In genomic region chr10:62332406-62332805, GRCh38 we compare ENCODE assay signal across 7 cellular contexts. TPM values are rescaled to one million over a fixed set of nuclear protein-coding genes. Genes with fewer than 3 reads are reported as not detected.
"Had no signal": no experiment of that assay in that cellular context is flagged by ENCODE, and none has a peak within 500 bp of the region (broad histone marks: within the 10 kb centered on the region; RNA-seq: fewer than 3 reads in every experiment).

No MANE protein-coding gene starts in this region.

- H3K4me2 ChIP-seq: GM23338 had no signal

- H3K4me1 ChIP-seq: HAP-1 had no signal

- ATAC-seq: GM23338 had no signal

- H3K27ac Mint-ChIP-seq: GM23338, IgD-negative memory B cell had no signal

- H3K9me3 ChIP-seq: HAP-1 had no signal

- H3K27ac ChIP-seq: HL-60 had no signal

- FAIRE-seq: H1 had no signal

- H3K4me1 Mint-ChIP-seq: GM23338 had no signal

- DNase-seq: H7, KG1 had no signal

- H3K4me3 ChIP-seq: GM23338, HAP-1 had no signal

- H3K4me3 Mint-ChIP-seq: GM23338, IgD-negative memory B cell had no signal

- H3K36me3 ChIP-seq: HAP-1 had no signal

- H2AFZ ChIP-seq: GM23338 had no signal

RNA-seq across cellular contexts. Expression of gene ZNF365, which starts 41.8 kb away (rescaled TPM):
- total RNA-seq: H7 had no signal
- polyA plus RNA-seq: IgD-negative memory B cell had no signal
